Comparison of ENCODE assay signal across 18 cellular contexts in the genomic region with DNA sequence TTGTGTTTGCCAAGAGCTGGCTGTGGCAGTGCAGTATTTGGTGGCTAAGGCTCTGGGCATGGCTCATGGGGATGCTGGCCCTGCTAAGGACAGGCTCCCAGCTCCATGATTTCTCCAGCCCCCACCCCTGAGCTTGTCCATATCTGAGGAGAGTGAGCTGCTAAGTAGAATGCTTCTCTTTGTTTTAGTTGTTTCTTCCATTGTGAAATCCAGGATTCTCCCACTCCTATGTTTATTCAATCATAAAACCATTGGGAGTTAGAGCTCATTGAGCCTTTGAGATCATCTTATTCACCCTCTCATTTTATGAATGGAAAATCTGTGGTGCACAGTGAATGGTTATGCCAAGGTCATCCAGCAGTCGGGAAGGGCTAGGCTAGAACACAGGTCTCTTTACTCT.
DNase-seq lines count a peak whose midpoint lies in the region; ATAC-seq and TF ChIP-seq lines count a peak whose summit lies in the region.
"Had no signal": no experiment of that assay in that cellular context is flagged by ENCODE, and none has a peak within 500 bp of the region (broad histone marks: within the 10 kb centered on the region; RNA-seq: fewer than 3 reads in every experiment).

No MANE protein-coding gene starts in this region.

- no TSS peak for BruUV-seq in PC-9 (replicated peaks; lab: Mats Ljungman, UMichigan)

- in situ Hi-C loops in gastrocnemius medialis (cut with MboI; ENCODE audit: low sequenced_read_pairs in 4 of 4), result no loop called here

- CTCF ChIA-PET in PC-9 (lab: Charles Lee), result no interaction called here

- H3K9ac ChIP-seq in mesenchymal stem cell (ENCODE audit: low read length) (no peak overlapping the region), Karpas-422 (ENCODE audit: low read length) (no peak overlapping the region)
- H3K9ac ChIP-seq: BLaER1 had no signal

- H2AFZ ChIP-seq in mesenchymal stem cell (ENCODE audit: low read depth, low read length), result no peak overlapping the region
- no peak overlapping the region for H2AFZ ChIP-seq in PC-9
- no peak overlapping the region for H2AFZ ChIP-seq in Karpas-422 (ENCODE audit: low read length)

- H3K79me2 ChIP-seq in PC-9 (ENCODE audit: low read depth), result no peaks in the 10 kb centered on the region
- H3K79me2 ChIP-seq in Karpas-422 (ENCODE audit: low read length), result no peaks in the 10 kb centered on the region

- H3K9me2 ChIP-seq in PC-9 (ENCODE audit: insufficient read depth) (no peaks in the 10 kb centered on the region), Karpas-422 (replicated peaks; ENCODE audit: insufficient read depth, low read length) (no peaks in the 10 kb centered on the region)

- no peak overlapping the region for H3K23ac ChIP-seq in mesenchymal stem cell (ENCODE audit: low read length in 2 of 2)

- DNase-seq in body of pancreas (no peak), islet precursor cell (peak; percentile 3), mesenchymal stem cell (peak; percentile 66), PC-9 (no peak), Karpas-422 (no peak), gastrocnemius medialis (no peak)
- DNase-seq in activated CD4-positive, alpha-beta T cell treated with anti-CD3 and anti-CD28 coated beads for 48 hours, result no peak
- DNase-seq: AML-193; Calu3; CD4-positive, alpha-beta memory T cell; DMS79 treated with DMSO at 0.1 percent for 48 hours; GF-D8; GOT3; H7; IMR-90 had no signal

- TF ChIP-seq CTCF in body of pancreas (IDR thresholded peaks at IDR 0.05), result no peak
- no peak for TF ChIP-seq CTCF in PC-9 (conservative IDR thresholded peaks at IDR 0.05)
- TF ChIP-seq CTCF in gastrocnemius medialis (IDR thresholded peaks at IDR 0.05 in 4 of 5, conservative IDR thresholded peaks at IDR 0.05 in 1 of 5), result no peak

- H2BK12ac ChIP-seq in mesenchymal stem cell (ENCODE audit: low read length in 2 of 2), result peak overlapping the region in 1 of 2 experiments; percentile 88

- no peak overlapping the region for H2BK15ac ChIP-seq in mesenchymal stem cell (ENCODE audit: low read depth, poor library complexity, severe bottlenecking)

- H3K4me3 ChIP-seq in body of pancreas, result no peak overlapping the region
- no peak overlapping the region for H3K4me3 ChIP-seq in mesenchymal stem cell (ENCODE audit: insufficient read depth in 1 of 2, low read depth in 1 of 2, low read length in 2 of 2)
- H3K4me3 ChIP-seq in PC-9, result no peak overlapping the region
- H3K4me3 ChIP-seq in Karpas-422 (ENCODE audit: low read length), result no peak overlapping the region
- H3K4me3 ChIP-seq in gastrocnemius medialis, result no peak overlapping the region
- H3K4me3 ChIP-seq: BLaER1 had no signal

- intact Hi-C loops in body of pancreas (cut with DNase I) (no loop called here), PC-9 (cut with micrococcal nuclease; ENCODE audit: unreplicated experiment) (no loop called here), gastrocnemius medialis (cut with DNase I; ENCODE audit: low total_unique reads) (no loop called here)

- TF ChIP-seq POLR2A in body of pancreas (IDR thresholded peaks at IDR 0.05) (no peak), gastrocnemius medialis (IDR thresholded peaks at IDR 0.05) (no peak)

- no peaks in the 10 kb centered on the region for H3K9me3 ChIP-seq in body of pancreas
- H3K9me3 ChIP-seq in mesenchymal stem cell (ENCODE audit: control insufficient read depth, low read length), result no peaks in the 10 kb centered on the region
- H3K9me3 ChIP-seq in PC-9 (ENCODE audit: insufficient read depth, low read depth), result no peaks in the 10 kb centered on the region
- no peaks in the 10 kb centered on the region for H3K9me3 ChIP-seq in Karpas-422 (ENCODE audit: low read length)
- no peaks in the 10 kb centered on the region for H3K9me3 ChIP-seq in gastrocnemius medialis
- H3K9me3 ChIP-seq: BLaER1 had no signal

- H2BK5ac ChIP-seq in mesenchymal stem cell (ENCODE audit: low read depth, low read length, poor library complexity, severe bottlenecking), result no peak overlapping the region

- H3K36me3 ChIP-seq in body of pancreas (replicated peaks in 1 of 2; ENCODE audit: insufficient read depth in 1 of 2, low read depth in 2 of 2) (no peaks in the 10 kb centered on the region), mesenchymal stem cell (ENCODE audit: control insufficient read depth in 1 of 2, insufficient read depth in 2 of 2, low read depth in 1 of 2, low read length in 2 of 2) (no peaks in the 10 kb centered on the region), PC-9 (ENCODE audit: low read depth) (no peaks in the 10 kb centered on the region), Karpas-422 (ENCODE audit: insufficient read depth, low read length) (no peaks in the 10 kb centered on the region), gastrocnemius medialis (no peaks in the 10 kb centered on the region)
- H3K36me3 ChIP-seq: BLaER1 had no signal

- H3K18ac ChIP-seq in mesenchymal stem cell (ENCODE audit: low read depth in 1 of 2, low read length in 2 of 2), result peak overlapping the region in 1 of 2 experiments; percentile 40

- no peaks in the 10 kb centered on the region for H3F3A ChIP-seq in PC-9 (ENCODE audit: insufficient read depth, low read depth)

- WGBS in body of pancreas, 2 donors, result 8 to 24% methylated on average over 1 of the region's 1 CpG
- 53% methylated on average over 1 of the region's 1 CpG for WGBS in mesenchymal stem cell

- H3K4me1 ChIP-seq in body of pancreas (no peaks in the 10 kb centered on the region), mesenchymal stem cell (ENCODE audit: control insufficient read depth, insufficient read depth, low read depth, low read length) (peaks cover 1% of the 10 kb centered on the region), PC-9 (replicated peaks; ENCODE audit: insufficient read depth) (no peaks in the 10 kb centered on the region), Karpas-422 (ENCODE audit: low read length) (no peaks in the 10 kb centered on the region), gastrocnemius medialis (no peaks in the 10 kb centered on the region)
- H3K4me1 ChIP-seq: BLaER1 had no signal

- no peak overlapping the region for H2BK120ac ChIP-seq in mesenchymal stem cell (ENCODE audit: low read depth, low read length)

- no peaks in the 10 kb centered on the region for H4K20me1 ChIP-seq in PC-9 (ENCODE audit: insufficient read depth)
- H4K20me1 ChIP-seq in Karpas-422 (ENCODE audit: insufficient read depth, low read depth, low read length), result no peaks in the 10 kb centered on the region
- H4K20me1 ChIP-seq: BLaER1 had no signal

- no peak overlapping the region for H3K27ac ChIP-seq in body of pancreas
- H3K27ac ChIP-seq in mesenchymal stem cell (ENCODE audit: low read length, poor library complexity, severe bottlenecking), result no peak overlapping the region
- H3K27ac ChIP-seq in PC-9, result no peak overlapping the region
- no peak overlapping the region for H3K27ac ChIP-seq in Karpas-422 (ENCODE audit: low read length)
- no peak overlapping the region for H3K27ac ChIP-seq in gastrocnemius medialis
- H3K27ac ChIP-seq: BLaER1 had no signal

- no peaks in the 10 kb centered on the region for H3K27me3 ChIP-seq in body of pancreas
- peaks cover 0 to 10% of the 10 kb centered on the region in 2 experiments for H3K27me3 ChIP-seq in mesenchymal stem cell (ENCODE audit: control insufficient read depth in 1 of 2, insufficient read depth in 1 of 2, low read length in 2 of 2)
- H3K27me3 ChIP-seq in PC-9 (ENCODE audit: insufficient read depth, low read depth), result no peaks in the 10 kb centered on the region
- H3K27me3 ChIP-seq in Karpas-422 (ENCODE audit: low read length), result no peaks in the 10 kb centered on the region
- H3K27me3 ChIP-seq in gastrocnemius medialis, result no peaks in the 10 kb centered on the region
- H3K27me3 ChIP-seq: BLaER1 had no signal

- no peak overlapping the region for H4K8ac ChIP-seq in mesenchymal stem cell (ENCODE audit: low read length)

- H3K4me2 ChIP-seq in mesenchymal stem cell (ENCODE audit: low read length, poor library complexity, severe bottlenecking), result no peak overlapping the region
- no peak overlapping the region for H3K4me2 ChIP-seq in PC-9
- H3K4me2 ChIP-seq in Karpas-422 (ENCODE audit: low read depth, low read length, poor library complexity, severe bottlenecking), result no peak overlapping the region
- H3K4me2 ChIP-seq: BLaER1 had no signal

- no peak overlapping the region for H3K14ac ChIP-seq in mesenchymal stem cell (ENCODE audit: low read length in 2 of 2)

- H3K79me1 ChIP-seq in mesenchymal stem cell (replicated peaks; ENCODE audit: low read length, poor library complexity, severe bottlenecking), result no peaks in the 10 kb centered on the region

- no peak overlapping the region for H3K4ac ChIP-seq in mesenchymal stem cell (ENCODE audit: low read depth in 1 of 2, low read length in 2 of 2)

- POLR2A ChIA-PET in PC-9 (lab: Charles Lee; ENCODE audit: unreplicated experiment), result no interaction called here

- H4K91ac ChIP-seq in mesenchymal stem cell (ENCODE audit: low read length), result no peak overlapping the region

- ATAC-seq in body of pancreas (peak; percentile 15), gastrocnemius medialis (no peak)
- ATAC-seq: HCT116 had no signal

- no peak overlapping the region for H2AK5ac ChIP-seq in mesenchymal stem cell (ENCODE audit: low read length, severe bottlenecking)

TF ChIP-seq in PFSK-1, 5 proteins besides CTCF, POLR2A, EP300 and RAD21 (continues in another document):
- TF ChIP-seq, protein P1, sequence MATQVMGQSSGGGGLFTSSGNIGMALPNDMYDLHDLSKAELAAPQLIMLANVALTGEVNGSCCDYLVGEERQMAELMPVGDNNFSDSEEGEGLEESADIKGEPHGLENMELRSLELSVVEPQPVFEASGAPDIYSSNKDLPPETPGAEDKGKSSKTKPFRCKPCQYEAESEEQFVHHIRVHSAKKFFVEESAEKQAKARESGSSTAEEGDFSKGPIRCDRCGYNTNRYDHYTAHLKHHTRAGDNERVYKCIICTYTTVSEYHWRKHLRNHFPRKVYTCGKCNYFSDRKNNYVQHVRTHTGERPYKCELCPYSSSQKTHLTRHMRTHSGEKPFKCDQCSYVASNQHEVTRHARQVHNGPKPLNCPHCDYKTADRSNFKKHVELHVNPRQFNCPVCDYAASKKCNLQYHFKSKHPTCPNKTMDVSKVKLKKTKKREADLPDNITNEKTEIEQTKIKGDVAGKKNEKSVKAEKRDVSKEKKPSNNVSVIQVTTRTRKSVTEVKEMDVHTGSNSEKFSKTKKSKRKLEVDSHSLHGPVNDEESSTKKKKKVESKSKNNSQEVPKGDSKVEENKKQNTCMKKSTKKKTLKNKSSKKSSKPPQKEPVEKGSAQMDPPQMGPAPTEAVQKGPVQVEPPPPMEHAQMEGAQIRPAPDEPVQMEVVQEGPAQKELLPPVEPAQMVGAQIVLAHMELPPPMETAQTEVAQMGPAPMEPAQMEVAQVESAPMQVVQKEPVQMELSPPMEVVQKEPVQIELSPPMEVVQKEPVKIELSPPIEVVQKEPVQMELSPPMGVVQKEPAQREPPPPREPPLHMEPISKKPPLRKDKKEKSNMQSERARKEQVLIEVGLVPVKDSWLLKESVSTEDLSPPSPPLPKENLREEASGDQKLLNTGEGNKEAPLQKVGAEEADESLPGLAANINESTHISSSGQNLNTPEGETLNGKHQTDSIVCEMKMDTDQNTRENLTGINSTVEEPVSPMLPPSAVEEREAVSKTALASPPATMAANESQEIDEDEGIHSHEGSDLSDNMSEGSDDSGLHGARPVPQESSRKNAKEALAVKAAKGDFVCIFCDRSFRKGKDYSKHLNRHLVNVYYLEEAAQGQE (IDR thresholded peaks at IDR 0.05; ENCODE audit: insufficient read depth in 1 of 2, low read depth in 2 of 2, low read length in 2 of 2), result peak in 1 of 2 experiments; percentile 12; a peak in 1 of 4 replicates
- TF ChIP-seq TAF1 (IDR thresholded peaks at IDR 0.05; ENCODE audit: borderline replicate concordance, insufficient read depth, low read length), result peak; percentile 25; the same call in 1 of the 2 replicates

Comparison
In these comparisons a context has a peak if more than half of its experiments do, and no peak if none do; other contexts are left out.
1. DNase-seq: peak in islet precursor cell (single experiment) and mesenchymal stem cell (single experiment); none in body of pancreas (0 of 4), PC-9 (0 of 2), activated CD4-positive, alpha-beta T cell treated with anti-CD3 and anti-CD28 coated beads for 48 hours (single experiment), Karpas-422 (single experiment) and gastrocnemius medialis (0 of 2).